In the genomic region with DNA sequence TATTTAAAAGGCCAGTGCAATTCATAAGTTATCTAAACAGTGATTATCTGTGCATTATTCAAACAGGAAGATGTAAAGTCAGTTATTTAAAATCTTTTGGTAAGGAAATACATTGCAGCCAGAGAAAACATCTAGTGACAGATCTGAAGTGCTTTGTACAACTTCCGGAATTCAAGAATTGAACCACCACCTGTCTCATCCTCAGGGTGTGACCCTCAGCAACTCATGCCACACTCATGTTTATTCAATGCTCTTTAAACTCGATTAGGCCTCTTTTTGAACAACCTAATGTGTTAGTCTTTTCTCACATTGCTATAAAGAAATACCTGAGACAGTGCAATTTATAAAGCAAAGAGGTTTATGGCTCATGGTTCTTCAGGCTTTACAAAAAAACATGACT, we compare ENCODE assay signal across 15 cellular contexts.
"Had no signal": no experiment of that assay in that cellular context is flagged by ENCODE, and none has a peak within 500 bp of the region (broad histone marks: within the 10 kb centered on the region; RNA-seq: fewer than 3 reads in every experiment).

No MANE protein-coding gene starts in this region.

- H3K4me1 ChIP-seq: heart left ventricle, tibial artery, uterus had no signal

- H3K27me3 ChIP-seq: cardiac muscle cell, uterus had no signal

- DNase-seq: activated CD4-positive, alpha-beta T cell treated with anti-CD3 and anti-CD28 coated beads for 4 hours; effector CD4-positive, alpha-beta T cell; heart left ventricle; mammary epithelial cell; nucleus accumbens; right cardiac atrium; tibial artery; uterus had no signal

- FAIRE-seq: frontal cortex, islet of Langerhans had no signal

- H3K27me3 Mint-ChIP-seq: stimulated activated memory B cell treated with anti-CD40 and anti-IgM and Interleukin-4, amounts not matched to agents 10 μg/mL and 1 μg/mL and 100 μg/mL, for 72 hours had no signal

- H3K36me3 Mint-ChIP-seq: natural killer cell treated with Interleukin-12 subunit alpha and Interleukin-12 subunit beta and Interleukin-15 and Interleukin-18, amount 100 ng/mL, for 72 hours; stimulated activated memory B cell treated with anti-CD40 and anti-IgM and Interleukin-4, amounts not matched to agents 10 μg/mL and 1 μg/mL and 100 μg/mL, for 72 hours had no signal

- H3K9me3 Mint-ChIP-seq: natural killer cell treated with Interleukin-12 subunit alpha and Interleukin-12 subunit beta and Interleukin-15 and Interleukin-18, amount 100 ng/mL, for 72 hours; stimulated activated memory B cell treated with anti-CD40 and anti-IgM and Interleukin-4, amounts not matched to agents 10 μg/mL and 1 μg/mL and 100 μg/mL, for 72 hours had no signal

- H3K4me1 Mint-ChIP-seq: stimulated activated memory B cell treated with anti-CD40 and anti-IgM and Interleukin-4, amounts not matched to agents 10 μg/mL and 1 μg/mL and 100 μg/mL, for 72 hours had no signal

- H3K27ac Mint-ChIP-seq: stimulated activated memory B cell treated with anti-CD40 and anti-IgM and Interleukin-4, amounts not matched to agents 10 μg/mL and 1 μg/mL and 100 μg/mL, for 72 hours had no signal

- H3K27ac ChIP-seq: cardiac muscle cell, coronary artery, heart left ventricle, tibial artery, uterus had no signal

- H3K4me2 ChIP-seq: smooth muscle cell had no signal

- H3K36me3 ChIP-seq: cardiac muscle cell, heart left ventricle, tibial artery, uterus had no signal

- H3K4me3 Mint-ChIP-seq: natural killer cell treated with Interleukin-12 subunit alpha and Interleukin-12 subunit beta and Interleukin-15 and Interleukin-18, amount 100 ng/mL, for 72 hours; stimulated activated memory B cell treated with anti-CD40 and anti-IgM and Interleukin-4, amounts not matched to agents 10 μg/mL and 1 μg/mL and 100 μg/mL, for 72 hours had no signal

- H3K9me3 ChIP-seq: heart left ventricle, tibial artery, uterus had no signal

- ATAC-seq: heart left ventricle; natural killer cell treated with Interleukin-12 subunit alpha and Interleukin-12 subunit beta and Interleukin-15 and Interleukin-18, amount 100 ng/mL, for 72 hours; right cardiac atrium; stimulated activated memory B cell treated with anti-CD40 and anti-IgM and Interleukin-4, amounts not matched to agents 10 μg/mL and 1 μg/mL and 100 μg/mL, for 72 hours had no signal

- H3K4me3 ChIP-seq: cardiac muscle cell, coronary artery, heart left ventricle, smooth muscle cell, tibial artery, uterus had no signal
